In genomic region chr6:89649682-89650081, GRCh38 we compare ENCODE assay signal across 9 cellular contexts.
"Had no signal": no experiment of that assay in that cellular context is flagged by ENCODE, and none has a peak within 500 bp of the region (broad histone marks: within the 10 kb centered on the region; RNA-seq: fewer than 3 reads in every experiment).

No MANE protein-coding gene starts in this region.

- H3K9me3 Mint-ChIP-seq: HFFc6 had no signal

- H3K4me3 ChIP-seq: GM23248, HAP-1, K562 had no signal

- H2AFZ ChIP-seq: GM23248 had no signal

- H3K9ac ChIP-seq: GM23248 had no signal

- H3K27ac ChIP-seq: GM23248, HL-60 had no signal

- ATAC-seq: HCT116, HepG2, K562 had no signal

- H3K27ac Mint-ChIP-seq: HFFc6 had no signal

- DNase-seq: GM23248, GOT3, H7, HFFc6 had no signal

- H3K9me3 ChIP-seq: HAP-1 had no signal

- H3K4me3 Mint-ChIP-seq: HFFc6 had no signal

- FAIRE-seq: HepG2, K562 had no signal
